Comparison of ENCODE assay signal across 1 cellular context in genomic region chr17:50440172-50440837, GRCh38.
TF ChIP-seq lines count a peak whose summit lies in the region.

No MANE protein-coding gene starts in this region.

TF ChIP-seq in HepG2, 621 proteins besides CTCF, POLR2A, EP300 and RAD21 (continued from another document and continues in another):
- TF ChIP-seq PAXIP1 (CRISPR knock-in tag; conservative IDR thresholded peaks at IDR 0.05): peak; percentile 79
- TF ChIP-seq ZFX (CRISPR knock-in tag; IDR thresholded peaks at IDR 0.05; ENCODE audit: low read depth): peak; percentile 55; the same call in 1 of the 2 replicates
- peak; percentile 10; the same call in 1 of the 2 replicates for TF ChIP-seq RARA (CRISPR knock-in tag; IDR thresholded peaks at IDR 0.05)
- peak; percentile 14; the same call in 1 of the 2 replicates for TF ChIP-seq CCDC6 (CRISPR knock-in tag; IDR thresholded peaks at IDR 0.05)
- peak; percentile 51 for TF ChIP-seq MED1 (CRISPR knock-in tag; IDR thresholded peaks at IDR 0.05)
- TF ChIP-seq MIXL1 (CRISPR knock-in tag; IDR thresholded peaks at IDR 0.05): 0 out of 2 replicates have a peak, but pooled peaks have one; percentile 11
- peak; percentile 52; the same call in 1 of the 2 replicates for TF ChIP-seq ZNF605 (CRISPR knock-in tag; IDR thresholded peaks at IDR 0.05)
- no peak for TF ChIP-seq ONECUT2 (CRISPR knock-in tag; IDR thresholded peaks at IDR 0.05)
- TF ChIP-seq SOX13 (IDR thresholded peaks at IDR 0.05): no peak
- TF ChIP-seq SOX13 (CRISPR knock-in tag; conservative IDR thresholded peaks at IDR 0.05 in 1 of 2, IDR thresholded peaks at IDR 0.05 in 1 of 2): 0 out of 4 replicates have a peak, but pooled peaks of 1 of the 2 experiments have one; percentile 41
- 0 out of 2 replicates have a peak, but pooled peaks have one; percentile 37 for TF ChIP-seq ZNF614 (CRISPR knock-in tag; IDR thresholded peaks at IDR 0.05; ENCODE audit: borderline replicate concordance)
- peak; percentile 51 for TF ChIP-seq TEAD3 (CRISPR knock-in tag; optimal IDR thresholded peaks at IDR 0.05; ENCODE audit: borderline replicate concordance)
- peak; percentile 99 for TF ChIP-seq HIC2 (CRISPR knock-in tag; IDR thresholded peaks at IDR 0.05; ENCODE audit: low read depth)
- TF ChIP-seq MYPOP (CRISPR knock-in tag; IDR thresholded peaks at IDR 0.05): 0 out of 2 replicates have a peak, but pooled peaks have one; percentile 30
- no peak for TF ChIP-seq RFXAP (CRISPR knock-in tag; IDR thresholded peaks at IDR 0.05; ENCODE audit: borderline replicate concordance)
- TF ChIP-seq ATF7 (IDR thresholded peaks at IDR 0.05): no peak
- peak; percentile 80; the same call in 1 of the 2 replicates for TF ChIP-seq ATF7 (CRISPR knock-in tag; IDR thresholded peaks at IDR 0.05)
- no peak for TF ChIP-seq PRDM4 (CRISPR knock-in tag; IDR thresholded peaks at IDR 0.05; ENCODE audit: borderline replicate concordance)
- no peak for TF ChIP-seq NONO (IDR thresholded peaks at IDR 0.05)
- peak; percentile 61; the same call in 1 of the 2 replicates for TF ChIP-seq NONO (CRISPR knock-in tag; conservative IDR thresholded peaks at IDR 0.05)
- 0 out of 2 replicates have a peak, but pooled peaks have one; percentile 17 for TF ChIP-seq FOSL2 (CRISPR knock-in tag; IDR thresholded peaks at IDR 0.05)
- peak; percentile 71; the same call in 1 of the 2 replicates for TF ChIP-seq ZNF713 (CRISPR knock-in tag; IDR thresholded peaks at IDR 0.05)
- TF ChIP-seq SRF (IDR thresholded peaks at IDR 0.05; ENCODE audit: low read depth, low read length): no peak
- TF ChIP-seq MTF2 (CRISPR knock-in tag; IDR thresholded peaks at IDR 0.05; ENCODE audit: borderline replicate concordance): 0 out of 2 replicates have a peak, but pooled peaks have one; percentile 11
- no peak; the same call in 1 of the 2 replicates for TF ChIP-seq TRIM24 (CRISPR knock-in tag; IDR thresholded peaks at IDR 0.05)
- TF ChIP-seq ZNF572 (CRISPR knock-in tag; IDR thresholded peaks at IDR 0.05): peak; percentile 92; the same call in 1 of the 2 replicates
- no peak for TF ChIP-seq AHR (CRISPR knock-in tag; IDR thresholded peaks at IDR 0.05)
- no peak for TF ChIP-seq NFKBIZ (CRISPR knock-in tag; IDR thresholded peaks at IDR 0.05)
- no peak for TF ChIP-seq AFF4 (CRISPR knock-in tag; IDR thresholded peaks at IDR 0.05)
- TF ChIP-seq ZMYM4 (CRISPR knock-in tag; IDR thresholded peaks at IDR 0.05): 0 out of 2 replicates have a peak, but pooled peaks have one; percentile 48
- peak; percentile 29; the same call in 1 of the 2 replicates for TF ChIP-seq ZFY (CRISPR knock-in tag; IDR thresholded peaks at IDR 0.05)
- no peak for TF ChIP-seq CBX1 (IDR thresholded peaks at IDR 0.05; ENCODE audit: low read depth)
- TF ChIP-seq SAP130 (CRISPR knock-in tag; IDR thresholded peaks at IDR 0.05; ENCODE audit: low read depth): peak; percentile 41; the same call in 1 of the 2 replicates
- peak; percentile 19 for TF ChIP-seq AGO2 (optimal IDR thresholded peaks at IDR 0.05; ENCODE audit: low read depth, low read length)
- TF ChIP-seq ZNF552 (CRISPR knock-in tag; IDR thresholded peaks at IDR 0.05; ENCODE audit: borderline replicate concordance): 0 out of 2 replicates have a peak, but pooled peaks have one; percentile 10
- TF ChIP-seq ZNF501 (CRISPR knock-in tag; IDR thresholded peaks at IDR 0.05): peak; percentile 71
- TF ChIP-seq ZNF264 (CRISPR knock-in tag; IDR thresholded peaks at IDR 0.05): no peak
- no peak for TF ChIP-seq POGZ (CRISPR knock-in tag; IDR thresholded peaks at IDR 0.05)
- TF ChIP-seq ZNF574 (CRISPR knock-in tag; IDR thresholded peaks at IDR 0.05): peak; percentile 76
- TF ChIP-seq KMT2A (CRISPR knock-in tag; IDR thresholded peaks at IDR 0.05): 0 out of 2 replicates have a peak, but pooled peaks have one; percentile 31
- 0 out of 2 replicates have a peak, but pooled peaks have one; percentile 11 for TF ChIP-seq SOX5 (CRISPR knock-in tag; IDR thresholded peaks at IDR 0.05; ENCODE audit: borderline replicate concordance)
- TF ChIP-seq ZNF580 (CRISPR knock-in tag; IDR thresholded peaks at IDR 0.05; ENCODE audit: borderline replicate concordance, low read depth): no peak
- TF ChIP-seq KDM4B (CRISPR knock-in tag; IDR thresholded peaks at IDR 0.05): peak; percentile 59; the same call in 1 of the 2 replicates
- TF ChIP-seq KLF9 (CRISPR knock-in tag; IDR thresholded peaks at IDR 0.05; ENCODE audit: low read depth): no peak
- TF ChIP-seq ZNF335 (CRISPR knock-in tag; IDR thresholded peaks at IDR 0.05): no peak
- peak; percentile 38; the same call in 1 of the 2 replicates for TF ChIP-seq KDM6A (CRISPR knock-in tag; IDR thresholded peaks at IDR 0.05; ENCODE audit: low read depth)
- TF ChIP-seq SMARCC2 (IDR thresholded peaks at IDR 0.05): no peak
- TF ChIP-seq FOXO4 (CRISPR knock-in tag; conservative IDR thresholded peaks at IDR 0.05): no peak
- TF ChIP-seq ZNF629 (CRISPR knock-in tag; conservative IDR thresholded peaks at IDR 0.05): peak; percentile 21; the same call in 1 of the 2 replicates
